Comparison of ENCODE assay signal across 11 cellular contexts in genomic region chr17:30173649-30174048, GRCh38. TPM values are rescaled to one million over a fixed set of nuclear protein-coding genes. Genes with fewer than 3 reads are reported as not detected.
DNase-seq lines count a peak whose midpoint lies in the region; ATAC-seq and TF ChIP-seq lines count a peak whose summit lies in the region.
"Had no signal": no experiment of that assay in that cellular context is flagged by ENCODE, and none has a peak within 500 bp of the region (broad histone marks: within the 10 kb centered on the region; RNA-seq: fewer than 3 reads in every experiment).

No MANE protein-coding gene starts in this region.

- intact Hi-C loops in tibial artery (cut with DNase I; ENCODE audit: low total_unique reads) = no loop called here

- in situ Hi-C loops in brain microvascular endothelial cell (cut with HindIII; ENCODE audit: low pct_ligation_motif_present, low sequenced_read_pairs) = no loop called here

- H3K9me3 Mint-ChIP-seq in stimulated activated naive CD8-positive, alpha-beta T cell treated with anti-CD3 and anti-CD28 coated beads, Interleukin-15, amount 100 ng/mL, for 72 hours = no peaks in the 10 kb centered on the region

- no peak overlapping the region for H3K27ac ChIP-seq in tibial artery
- no peak overlapping the region for H3K27ac ChIP-seq in tibial nerve
- H3K27ac ChIP-seq in brain microvascular endothelial cell = no peak overlapping the region

- peak in 2 of 3 donors; percentile 7 to 12 for DNase-seq in stimulated activated CD4-positive, alpha-beta T cell treated with anti-CD3 and anti-CD28 coated beads, Interleukin-12 subunit alpha, Interleukin-12 subunit beta, amount 100 ng/mL, for 48 hours (ENCODE audit: low read depth in 2 of 3, low spot score in 1 of 3)
- DNase-seq in stimulated activated CD4-positive, alpha-beta T cell treated with anti-CD3 and anti-CD28 coated beads, Interleukin-4, amount 100 ng/mL, for 1 hour = no peak
- peak; percentile 27 to 53 for DNase-seq in stimulated activated naive CD8-positive, alpha-beta T cell treated with anti-CD3 and anti-CD28 coated beads, Interleukin-15, amount 100 ng/mL, for 72 hours
- DNase-seq in tibial artery (no peak), tibial nerve (ENCODE audit: low spot score in 2 of 2) (no peak), brain microvascular endothelial cell (no peak)
- DNase-seq: activated naive CD4-positive, alpha-beta T cell treated with Interleukin-2 at 50 U/mL for 16 hours; NCI-H345; T-helper 17 cell had no signal

- TF ChIP-seq CTCF in tibial artery (IDR thresholded peaks at IDR 0.05) (no peak), tibial nerve (IDR thresholded peaks at IDR 0.05) (no peak), brain microvascular endothelial cell (IDR thresholded peaks at IDR 0.05; ENCODE audit: low read depth, low read length, missing control alignments) (no peak)

- H3K36me3 ChIP-seq in tibial artery (peaks cover 15 to 35% (median 32%) of the 10 kb centered on the region in 3 donors), tibial nerve (peaks cover 0 to 49% (median 0%) of the 10 kb centered on the region in 3 donors), brain microvascular endothelial cell (replicated peaks) (peaks cover 11% of the 10 kb centered on the region)

- no peaks in the 10 kb centered on the region for H3K27me3 Mint-ChIP-seq in stimulated activated naive CD8-positive, alpha-beta T cell treated with anti-CD3 and anti-CD28 coated beads, Interleukin-15, amount 100 ng/mL, for 72 hours
- H3K27me3 Mint-ChIP-seq: T-helper 17 cell had no signal

- 60 to 75% methylated on average over 2 of the region's 2 CpGs for WGBS in tibial nerve, 2 donors

- no peak overlapping the region for H3K4me3 Mint-ChIP-seq in stimulated activated naive CD8-positive, alpha-beta T cell treated with anti-CD3 and anti-CD28 coated beads, Interleukin-15, amount 100 ng/mL, for 72 hours

- no peak for TF ChIP-seq POLR2A in tibial nerve (IDR thresholded peaks at IDR 0.05)

- TF ChIP-seq EP300 in tibial nerve (IDR thresholded peaks at IDR 0.05) = no peak

- no peaks in the 10 kb centered on the region for H3K9me3 ChIP-seq in tibial artery
- no peaks in the 10 kb centered on the region for H3K9me3 ChIP-seq in tibial nerve

- H3K27ac Mint-ChIP-seq in stimulated activated naive CD8-positive, alpha-beta T cell treated with anti-CD3 and anti-CD28 coated beads, Interleukin-15, amount 100 ng/mL, for 72 hours = no peak overlapping the region
- H3K27ac Mint-ChIP-seq: T-helper 17 cell had no signal

- H3K4me1 ChIP-seq in tibial artery = no peaks in the 10 kb centered on the region
- no peaks in the 10 kb centered on the region for H3K4me1 ChIP-seq in tibial nerve

- H3K4me3 ChIP-seq in tibial artery (no peak overlapping the region), tibial nerve (no peak overlapping the region), brain microvascular endothelial cell (ENCODE audit: low read depth, low read length) (no peak overlapping the region)

- peak; percentile 80 for ATAC-seq in GM21737 (IDR thresholded peaks at IDR 0.05; ENCODE audit: unreplicated experiment)
- ATAC-seq in HG03469 (IDR thresholded peaks at IDR 0.05; ENCODE audit: unreplicated experiment) = peak; percentile 64
- peak; percentile 100 for ATAC-seq in stimulated activated naive CD8-positive, alpha-beta T cell treated with anti-CD3 and anti-CD28 coated beads, Interleukin-15, amount 100 ng/mL, for 72 hours
- ATAC-seq: T-helper 17 cell had no signal

- H3K4me1 Mint-ChIP-seq in stimulated activated naive CD8-positive, alpha-beta T cell treated with anti-CD3 and anti-CD28 coated beads, Interleukin-15, amount 100 ng/mL, for 72 hours = peaks cover 26% of the 10 kb centered on the region

- no peaks in the 10 kb centered on the region for H3K27me3 ChIP-seq in tibial artery
- H3K27me3 ChIP-seq in tibial nerve = no peaks in the 10 kb centered on the region
- H3K27me3 ChIP-seq in brain microvascular endothelial cell (replicated peaks) = no peaks in the 10 kb centered on the region

RNA-seq across cellular contexts. Expression of gene NSRP1, which starts 57.0 kb away (rescaled TPM):
- 10 to 100 TPM; 23.3 to 55.5 (median 34.4) TPM for total RNA-seq in tibial nerve

Comparison
In these comparisons a context has a peak if more than half of its experiments do, and no peak if none do; other contexts are left out.
1. DNase-seq: peak in stimulated activated CD4-positive, alpha-beta T cell treated with anti-CD3 and anti-CD28 coated beads, Interleukin-12 subunit alpha, Interleukin-12 subunit beta, amount 100 ng/mL, for 48 hours (2 of 3) and stimulated activated naive CD8-positive, alpha-beta T cell treated with anti-CD3 and anti-CD28 coated beads, Interleukin-15, amount 100 ng/mL, for 72 hours (2 of 2); none in stimulated activated CD4-positive, alpha-beta T cell treated with anti-CD3 and anti-CD28 coated beads, Interleukin-4, amount 100 ng/mL, for 1 hour (single experiment), tibial artery (0 of 2), tibial nerve (0 of 2) and brain microvascular endothelial cell (single experiment).
2. Peak in every context shown above with its lines, with median percentiles within 50 percentile points of each other: ATAC-seq.